ENCODE assay signal across 12 cellular contexts in genomic region chr13:50144473-50145160, GRCh38.
"Had no signal": no experiment of that assay in that cellular context is flagged by ENCODE, and none has a peak within 500 bp of the region (broad histone marks: within the 10 kb centered on the region; RNA-seq: fewer than 3 reads in every experiment).

No MANE protein-coding gene starts in this region.

- H3K36me3 ChIP-seq: ascending aorta, left lung, neutrophil, thoracic aorta had no signal

- H3K4me3 ChIP-seq: ascending aorta, left lung, thoracic aorta had no signal

- H3K9me3 ChIP-seq: ascending aorta, left lung, neutrophil, thoracic aorta had no signal

- H3K4me1 ChIP-seq: ascending aorta had no signal

- H3K27ac ChIP-seq: ascending aorta, left lung, neutrophil, thoracic aorta had no signal

- H3K27me3 ChIP-seq: ascending aorta, left lung, neutrophil had no signal

- DNase-seq: activated CD4-positive, alpha-beta T cell treated with anti-CD3 and anti-CD28 coated beads, Interleukin-2, amount 50 U/mL, for 1 hour; activated naive CD4-positive, alpha-beta T cell treated with Interleukin-2 at 50 U/mL for 16 hours; activated T-cell treated with anti-CD3 and anti-CD28 coated beads for 4 hours; hypothalamus; kidney; left lung; natural killer cell; stimulated activated CD4-positive, alpha-beta T cell treated with anti-CD3 and anti-CD28 coated beads, Interleukin-12 subunit alpha, Interleukin-12 subunit beta, amount 100 ng/mL, for 4 hours; stimulated activated CD4-positive, alpha-beta T cell treated with anti-CD3 and anti-CD28 coated beads, Interleukin-2, amount 100 ng/mL, for 24 hours had no signal
